In the genomic region with DNA sequence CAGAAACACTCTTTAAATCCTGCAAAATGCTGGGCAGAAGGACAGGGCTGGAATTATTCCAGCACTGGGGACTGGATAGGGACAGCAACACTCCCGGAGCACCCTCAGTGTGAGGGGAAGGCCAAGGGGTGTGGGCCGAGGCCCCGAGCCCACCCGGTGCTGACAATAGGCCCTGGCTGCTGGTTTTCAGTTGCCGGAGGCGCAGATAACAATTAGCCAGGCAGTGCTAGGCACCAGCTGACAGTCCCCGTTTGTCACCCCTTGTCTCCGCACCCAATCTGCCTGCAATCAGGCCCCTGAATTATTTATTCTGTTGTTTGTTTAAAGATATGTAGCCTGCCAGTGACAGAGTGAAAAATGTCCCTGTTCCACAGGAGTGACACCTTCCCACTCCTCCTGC, we compare ENCODE assay signal across 31 cellular contexts.
A peak's percentile ranks its signal among the peaks of the same experiment; 100 is the strongest.
DNase-seq lines count a peak whose midpoint lies in the region; ATAC-seq, FAIRE-seq and TF ChIP-seq lines count a peak whose summit lies in the region.
"Had no signal": no experiment of that assay in that cellular context is flagged by ENCODE, and none has a peak within 500 bp of the region (broad histone marks: within the 10 kb centered on the region; RNA-seq: fewer than 3 reads in every experiment).

No MANE protein-coding gene starts in this region.

- no peak for TF ChIP-seq POLR2A in ovary (IDR thresholded peaks at IDR 0.05)

- no peak for TF ChIP-seq CTCF in astrocyte (IDR thresholded peaks at IDR 0.05; ENCODE audit: insufficient read depth, low read depth, low read length)
- no peak for TF ChIP-seq CTCF in neural crest cell (conservative IDR thresholded peaks at IDR 0.05)
- TF ChIP-seq CTCF in ovary (IDR thresholded peaks at IDR 0.05) = no peak

- no peak for FAIRE-seq in astrocyte (lab: Jason Lieb, UNC)
- FAIRE-seq: A549, colon, H1 had no signal

- no peaks in the 10 kb centered on the region for H3K9me3 ChIP-seq in BLaER1
- no peaks in the 10 kb centered on the region for H3K9me3 ChIP-seq in astrocyte (ENCODE audit: insufficient read depth, low read depth, low read length)
- no peaks in the 10 kb centered on the region for H3K9me3 ChIP-seq in ovary
- H3K9me3 ChIP-seq: A549, Peyer's patch, prostate gland, testis had no signal

- no peak overlapping the region for H3K4me3 Mint-ChIP-seq in astrocyte (ENCODE audit: unreplicated experiment)
- H3K4me3 Mint-ChIP-seq in neural crest cell = no peak overlapping the region
- H3K4me3 Mint-ChIP-seq: CD4-positive, alpha-beta memory T cell; HFFc6; neural progenitor cell; stimulated activated naive CD8-positive, alpha-beta T cell treated with anti-CD3 and anti-CD28 coated beads, Interleukin-15, Interleukin-2, amounts not matched to agents 100 ng/mL and 50 ng/mL, for 24 hours had no signal

- no peak overlapping the region for H3K4me3 ChIP-seq in BLaER1
- H3K4me3 ChIP-seq in astrocyte (ENCODE audit: insufficient read depth, low read depth, low read length) = no peak overlapping the region
- no peak overlapping the region for H3K4me3 ChIP-seq in ovary
- H3K4me3 ChIP-seq: A549, neural progenitor cell, Peyer's patch, prostate gland, testis had no signal

- H4K20me1 ChIP-seq in BLaER1 (no peaks in the 10 kb centered on the region), astrocyte (ENCODE audit: insufficient read depth, low read length) (no peaks in the 10 kb centered on the region)

- no peak overlapping the region for H2AFZ ChIP-seq in astrocyte (ENCODE audit: low read depth, low read length)
- H2AFZ ChIP-seq: neural progenitor cell had no signal

- H3K36me3 ChIP-seq in BLaER1 (no peaks in the 10 kb centered on the region), astrocyte (ENCODE audit: insufficient read depth, low read length) (no peaks in the 10 kb centered on the region), ovary (no peaks in the 10 kb centered on the region)
- H3K36me3 ChIP-seq: neural progenitor cell, Peyer's patch, prostate gland had no signal

- ATAC-seq in HG03025 (IDR thresholded peaks at IDR 0.05; ENCODE audit: low FRiP score, unreplicated experiment) (no peak), HG03565 (IDR thresholded peaks at IDR 0.05; ENCODE audit: unreplicated experiment) (no peak)
- ATAC-seq: activated naive CD4-positive, alpha-beta T cell treated with anti-CD3 and anti-CD28 coated beads, Interleukin-2, amount 50 U/mL, for 72 hours; left cardiac atrium; sciatic nerve had no signal

- 65 to 77% (median 65%) methylated on average over 8 of the region's 8 CpGs for WGBS in ovary, 3 donors

- DNase-seq in NCI-H146 (lab: John Stamatoyannopoulos, UW) (peak; percentile 46), astrocyte (ENCODE audit: low read depth) (no peak), neural crest cell (ENCODE audit: low read depth, low spot score) (no peak), ovary (no peak), caudate nucleus (lab: John Stamatoyannopoulos, UW) (no peak)
- DNase-seq: activated CD8-positive, alpha-beta memory T cell treated with anti-CD3 and anti-CD28 coated beads for 24 hours; activated T-cell treated with anti-CD3 and anti-CD28 coated beads for 4 hours; CD4-positive, alpha-beta memory T cell; DMS 273 treated with DMSO at 0.1 percent for 48 hours; HFFc6; hippocampal formation; left cardiac atrium; NCI-H187; NCI-H2227 treated with DMSO at 0.1 percent for 48 hours; NCI-H526 treated with DMSO at 0.1 percent for 48 hours; Peyer's patch; SHP77 treated with DMSO at 0.1 percent for 48 hours; stimulated activated CD8-positive, alpha-beta memory T cell treated with anti-CD3 and anti-CD28 coated beads, Interleukin-4, amount 100 ng/mL, for 48 hours; testis had no signal

- peak overlapping the region; percentile 44 for H3K4me2 ChIP-seq in BLaER1
- no peak overlapping the region for H3K4me2 ChIP-seq in astrocyte (ENCODE audit: low read length)
- H3K4me2 ChIP-seq: A549, KMS-11, neural progenitor cell had no signal

- H3K27me3 ChIP-seq in BLaER1 (no peaks in the 10 kb centered on the region), astrocyte (ENCODE audit: insufficient read depth, low read length) (peaks cover 5% of the 10 kb centered on the region), ovary (no peaks in the 10 kb centered on the region)
- H3K27me3 ChIP-seq: neural progenitor cell, Peyer's patch, testis had no signal

- H3K9ac ChIP-seq in BLaER1 = no peak overlapping the region
- no peak overlapping the region for H3K9ac ChIP-seq in astrocyte (ENCODE audit: low read length)
- H3K9ac ChIP-seq: KMS-11, neural progenitor cell had no signal

- peaks cover 27% of the 10 kb centered on the region for H3K4me1 ChIP-seq in BLaER1
- no peaks in the 10 kb centered on the region for H3K4me1 ChIP-seq in astrocyte (ENCODE audit: insufficient read depth, low read length)
- no peaks in the 10 kb centered on the region for H3K4me1 ChIP-seq in ovary (ENCODE audit: insufficient read depth)
- H3K4me1 ChIP-seq: A549, Peyer's patch, prostate gland, testis had no signal

- H3K27ac Mint-ChIP-seq in astrocyte (ENCODE audit: unreplicated experiment) = peak overlapping the region; percentile 12
- peak overlapping the region; percentile 92 for H3K27ac Mint-ChIP-seq in neural crest cell (ENCODE audit: unreplicated experiment)
- H3K27ac Mint-ChIP-seq: HFFc6; neural progenitor cell; stimulated activated naive CD8-positive, alpha-beta T cell treated with anti-CD3 and anti-CD28 coated beads, Interleukin-15, Interleukin-2, amounts not matched to agents 100 ng/mL and 50 ng/mL, for 24 hours had no signal

- peaks cover 3% of the 10 kb centered on the region for H3K4me1 Mint-ChIP-seq in astrocyte (ENCODE audit: low read depth, unreplicated experiment)
- H3K4me1 Mint-ChIP-seq in neural crest cell = peaks cover 6% of the 10 kb centered on the region
- H3K4me1 Mint-ChIP-seq: CD4-positive, alpha-beta memory T cell had no signal

- intact Hi-C loops in ovary (cut with DNase I) = no loop called here

- H3K9me3 Mint-ChIP-seq in astrocyte (ENCODE audit: unreplicated experiment) (peaks cover 11% of the 10 kb centered on the region), neural crest cell (no peaks in the 10 kb centered on the region)
- H3K9me3 Mint-ChIP-seq: activated naive CD4-positive, alpha-beta T cell treated with anti-CD3 and anti-CD28 coated beads, Interleukin-2, amount 50 U/mL, for 72 hours; HFFc6; neural progenitor cell; stimulated activated naive CD8-positive, alpha-beta T cell treated with anti-CD3 and anti-CD28 coated beads, Interleukin-15, Interleukin-2, amounts not matched to agents 100 ng/mL and 50 ng/mL, for 24 hours had no signal

- no peak overlapping the region for H3K27ac ChIP-seq in BLaER1
- no peak overlapping the region for H3K27ac ChIP-seq in astrocyte (ENCODE audit: low read depth, low read length)
- H3K27ac ChIP-seq in ovary = no peak overlapping the region
- H3K27ac ChIP-seq in caudate nucleus (ENCODE audit: low read depth, low read length) = no peak overlapping the region
- H3K27ac ChIP-seq: A549, KMS-11, neural progenitor cell, Peyer's patch, prostate gland, testis had no signal

- H3K36me3 Mint-ChIP-seq in astrocyte (ENCODE audit: low read depth, unreplicated experiment) = no peaks in the 10 kb centered on the region
- H3K36me3 Mint-ChIP-seq in neural crest cell (ENCODE audit: low read depth) = no peaks in the 10 kb centered on the region
- H3K36me3 Mint-ChIP-seq: activated naive CD4-positive, alpha-beta T cell treated with anti-CD3 and anti-CD28 coated beads, Interleukin-2, amount 50 U/mL, for 72 hours; CD4-positive, alpha-beta memory T cell; neural progenitor cell had no signal

- TF ChIP-seq EP300 in ovary (IDR thresholded peaks at IDR 0.05) = no peak

- H3K79me2 ChIP-seq in astrocyte (ENCODE audit: insufficient read depth, low read length) = no peaks in the 10 kb centered on the region

- H3K27me3 Mint-ChIP-seq in astrocyte (ENCODE audit: low read depth, unreplicated experiment) (peaks cover 44% of the 10 kb centered on the region), neural crest cell (ENCODE audit: low read depth) (peaks cover 2% of the 10 kb centered on the region)
- H3K27me3 Mint-ChIP-seq: stimulated activated naive CD8-positive, alpha-beta T cell treated with anti-CD3 and anti-CD28 coated beads, Interleukin-15, Interleukin-2, amounts not matched to agents 100 ng/mL and 50 ng/mL, for 24 hours had no signal
